Comparison of ENCODE assay signal across 8 cellular contexts in the genomic region with DNA sequence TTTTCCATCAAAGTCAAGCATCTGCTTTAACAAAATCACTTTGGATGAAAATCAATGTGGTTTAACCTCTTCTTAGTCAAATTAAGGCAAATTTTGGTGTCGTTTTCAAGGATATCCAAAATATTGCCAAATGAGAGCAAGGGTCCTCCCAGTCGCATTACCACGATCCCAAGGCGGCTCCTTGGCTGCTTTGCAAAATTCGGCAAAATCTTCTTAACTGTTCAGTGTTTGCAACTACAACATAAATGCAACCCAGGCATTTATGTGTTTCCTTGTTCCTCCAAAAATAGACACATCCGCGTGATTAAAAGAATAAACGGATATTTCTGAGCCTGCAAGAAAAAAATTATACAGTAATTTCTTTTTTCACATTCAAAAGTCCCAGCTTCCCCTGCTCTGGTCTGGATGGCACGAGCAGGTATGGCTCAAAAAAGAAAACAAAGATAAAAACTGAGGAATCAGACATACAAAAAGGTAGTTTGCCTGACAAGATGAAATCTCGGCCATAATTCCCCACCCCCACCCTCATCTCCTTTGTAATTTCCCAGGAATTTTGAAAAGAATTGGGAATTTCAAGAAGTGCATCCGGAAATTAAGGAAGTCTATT. TPM values are rescaled to one million over a fixed set of nuclear protein-coding genes. Genes with fewer than 3 reads are reported as not detected.
DNase-seq lines count a peak whose midpoint lies in the region; ATAC-seq, FAIRE-seq and TF ChIP-seq lines count a peak whose summit lies in the region.

No MANE protein-coding gene starts in this region.

- no peak overlapping the region for H3K27ac Mint-ChIP-seq in MCF 10A (ENCODE audit: low read depth, unreplicated experiment)
- H3K27ac Mint-ChIP-seq in memory B cell = peak overlapping the region; percentile 41

- TF ChIP-seq POLR2A in breast epithelium (IDR thresholded peaks at IDR 0.05) (no peak), K562 (conservative IDR thresholded peaks at IDR 0.05) (no peak)

- no peaks in the 10 kb centered on the region for H3K9me3 ChIP-seq in breast epithelium
- no peaks in the 10 kb centered on the region for H3K9me3 ChIP-seq in K562 (replicated peaks; ENCODE audit: control insufficient read depth, insufficient read depth, low read depth, low read length)
- H3K9me3 ChIP-seq in upper lobe of right lung = no peaks in the 10 kb centered on the region

- intact Hi-C loops in breast epithelium (cut with DNase I; ENCODE audit: low total_unique reads) = loop anchor here (10.0 kb wide), 1 partner anchor 1675 kb away; no protein-coding TSS in a partner anchor
- intact Hi-C loops in MCF 10A (cut with micrococcal nuclease) = no loop called here
- intact Hi-C loops in K562 (cut with micrococcal nuclease) = no loop called here
- intact Hi-C loops in upper lobe of right lung (cut with DNase I) = loop anchor here (10.0 kb wide), 1 partner anchor 215 kb away; no protein-coding TSS in a partner anchor

- BruUV-seq in MCF 10A (replicated peaks; lab: Mats Ljungman, UMichigan) (no TSS peak), K562 (replicated peaks; lab: Mats Ljungman, UMichigan) (no TSS peak)

- H3K9ac ChIP-seq in K562 (ENCODE audit: insufficient read depth in 1 of 2, low read depth in 2 of 2, low read length in 2 of 2) = 0 out of 4 replicates have a peak overlapping the region, but pooled peaks of 1 of the 2 experiments have one; percentile 37

- no peak for FAIRE-seq in K562 (lab: Jason Lieb, UNC)

- H3K4me1 Mint-ChIP-seq in MCF 10A (ENCODE audit: insufficient read depth, unreplicated experiment) = peaks cover 18% of the 10 kb centered on the region
- peaks cover 21% of the 10 kb centered on the region for H3K4me1 Mint-ChIP-seq in memory B cell

- no peak overlapping the region for H3K4me3 Mint-ChIP-seq in MCF 10A (ENCODE audit: unreplicated experiment)
- no peak overlapping the region for H3K4me3 Mint-ChIP-seq in memory B cell

- peak overlapping the region; percentile 79 to 81 for H3K27ac ChIP-seq in breast epithelium
- H3K27ac ChIP-seq in K562 (ENCODE audit: extremely low read depth, low read depth, low read length) = no peak overlapping the region
- H3K27ac ChIP-seq in upper lobe of right lung = peak overlapping the region; percentile 81

- no peak overlapping the region for H2AFZ ChIP-seq in K562 (ENCODE audit: low read depth, low read length)

- no peaks in the 10 kb centered on the region for H4K20me1 ChIP-seq in K562 (replicated peaks; ENCODE audit: control insufficient read depth, insufficient read depth, low read length)

- H3K4me2 ChIP-seq in K562 (ENCODE audit: insufficient read depth, low read length) = 0 out of 2 replicates have a peak overlapping the region, but pooled peaks have one; percentile 70

- CTCF ChIA-PET in MCF 10A (lab: Yijun Ruan, JAX) (interaction anchor here (0.7 kb wide), 1 partner anchor 211 kb away, joined by 4 read pairs; no protein-coding TSS in a partner anchor), K562 (lab: Yijun Ruan, JAX; ENCODE audit: low intra/inter-chr PET ratio) (no interaction called here)

- no peaks in the 10 kb centered on the region for H3K36me3 ChIP-seq in breast epithelium
- H3K36me3 ChIP-seq in K562 (ENCODE audit: control insufficient read depth, insufficient read depth, low read length) = no peaks in the 10 kb centered on the region
- H3K36me3 ChIP-seq in upper lobe of right lung = no peaks in the 10 kb centered on the region

- WGBS in K562 (ENCODE audit: insufficient coverage, low coverage, missing lambda C conversion rate) = 54% methylated on average over 11 of the region's 11 CpGs

- H3K9me1 ChIP-seq in K562 (ENCODE audit: control insufficient read depth, insufficient read depth, low read length) = no peaks in the 10 kb centered on the region

- no peak for TF ChIP-seq RAD21 in K562 (CRISPR knock-in tag; conservative IDR thresholded peaks at IDR 0.05 in 1 of 2, IDR thresholded peaks at IDR 0.05 in 1 of 2)

- peak overlapping the region; percentile 54 to 76 (median 66) for H3K4me3 ChIP-seq in breast epithelium
- peak overlapping the region; percentile 10; the same call in 1 of the 2 replicates for H3K4me3 ChIP-seq in K562
- H3K4me3 ChIP-seq in upper lobe of right lung = peak overlapping the region; percentile 60

- no peak for DNase-seq in breast epithelium (ENCODE audit: low spot score in 2 of 2)
- no peak for DNase-seq in MCF 10A (ENCODE audit: unreplicated experiment)
- no peak for DNase-seq in K562 (ENCODE audit: extremely low read depth in 1 of 4, low spot score in 3 of 4)
- no peak for DNase-seq in memory B cell (ENCODE audit: low spot score in 2 of 2)
- no peak for DNase-seq in upper lobe of right lung
- DNase-seq in NCI-H146 (lab: John Stamatoyannopoulos, UW) = no peak

- no peak for ATAC-seq in K562
- ATAC-seq in memory B cell (ENCODE audit: low read depth) = no peak
- no peak for ATAC-seq in upper lobe of right lung
- no peak for ATAC-seq in GM21529 (IDR thresholded peaks at IDR 0.05; ENCODE audit: unreplicated experiment)
- no peak for ATAC-seq in HG02588 (IDR thresholded peaks at IDR 0.05; ENCODE audit: unreplicated experiment)

- TF ChIP-seq EP300 in K562 (IDR thresholded peaks at IDR 0.05; ENCODE audit: low read length) = no peak

- in situ Hi-C loops in K562 (cut with MboI) = no loop called here

- POLR2A ChIA-PET in MCF 10A (lab: Yijun Ruan, JAX) = interaction anchor here (0.6 to 1.0 kb wide), 2 partner anchors 11 to 240 kb away, joined by 3 to 4 read pairs; no protein-coding TSS in a partner anchor
- POLR2A ChIA-PET in K562 (lab: Yijun Ruan, JAX) = interaction anchor here (1.4 kb wide), 1 partner anchor 23 kb away, joined by 5 read pairs; no protein-coding TSS in a partner anchor

- H3K27me3 ChIP-seq in breast epithelium (peaks cover 0 to 16% of the 10 kb centered on the region in 2 donors), K562 (ENCODE audit: control insufficient read depth in 2 of 2, insufficient read depth in 2 of 2, low read length in 2 of 2) (no peaks in the 10 kb centered on the region), upper lobe of right lung (peaks cover 39% of the 10 kb centered on the region)

- no peaks in the 10 kb centered on the region; the same call in 2 of the 3 replicates for H3K79me2 ChIP-seq in K562 (ENCODE audit: control insufficient read depth, insufficient read depth, low read length)

- H3K27me3 Mint-ChIP-seq in MCF 10A (ENCODE audit: insufficient read depth, unreplicated experiment) (no peaks in the 10 kb centered on the region), memory B cell (peaks cover 23% of the 10 kb centered on the region)

- TF ChIP-seq CTCF in breast epithelium (IDR thresholded peaks at IDR 0.05) = no peak
- no peak for TF ChIP-seq CTCF in MCF 10A (IDR thresholded peaks at IDR 0.05; ENCODE audit: unreplicated experiment)
- TF ChIP-seq CTCF in K562 (IDR thresholded peaks at IDR 0.05 in 2 of 3, conservative IDR thresholded peaks at IDR 0.05 in 1 of 3; ENCODE audit: insufficient read depth in 2 of 3, low read depth in 1 of 3, low read length in 3 of 3) = no peak
- TF ChIP-seq CTCF in upper lobe of right lung (IDR thresholded peaks at IDR 0.05) = no peak

- H3K9me3 Mint-ChIP-seq in MCF 10A (ENCODE audit: unreplicated experiment) = no peaks in the 10 kb centered on the region
- no peaks in the 10 kb centered on the region for H3K9me3 Mint-ChIP-seq in memory B cell

- peaks cover 6% of the 10 kb centered on the region for H3K36me3 Mint-ChIP-seq in MCF 10A (ENCODE audit: insufficient read depth, unreplicated experiment)
- no peaks in the 10 kb centered on the region for H3K36me3 Mint-ChIP-seq in memory B cell

- H3K4me1 ChIP-seq in breast epithelium (peaks cover 0 to 6% of the 10 kb centered on the region in 2 donors), K562 (replicated peaks in 1 of 2; ENCODE audit: control insufficient read depth in 2 of 2, insufficient read depth in 2 of 2, low read length in 2 of 2) (peaks cover 17 to 32% of the 10 kb centered on the region in 2 experiments; a peak in 4 of 5 replicates), upper lobe of right lung (peaks cover 20% of the 10 kb centered on the region)

RNA-seq across cellular contexts. Expression of gene SKIDA1, which starts 6.1 kb away (rescaled TPM):
- 1 to 10 TPM in 1 of 3 donors, under 1 TPM in 2; 0.59 to 1.4 (median 0.98) TPM for total RNA-seq in breast epithelium
- 0.56 and 1.2 TPM in 2 replicates for total RNA-seq in MCF 10A (2022)
- 0.44 and 0.51 TPM in 2 replicates for total RNA-seq in K562 (2011; cell fraction: chromatin; rRNA removed; ENCODE audit: low replicate concordance)
- total RNA-seq in K562 (2011; cell fraction: nucleolus; rRNA removed) = 0.26 and 0.50 TPM in 2 replicates
- total RNA-seq in K562 (2011; cell fraction: nucleoplasm; rRNA removed) = 0.38 and 0.51 TPM in 2 replicates
- total RNA-seq in K562 (2014; rRNA removed) = 0.09 and 0.24 TPM in 2 replicates
- 0.18 and 0.45 TPM in 2 replicates for total RNA-seq in K562 (2014; rRNA removed; fragmentation: Illumina TruSeq; extraction: Trizol)
- total RNA-seq in K562 (2015; rRNA removed; fragmentation: Illumina TruSeq; extraction: Trizol) = 0.36 and 0.49 TPM in 2 replicates
- total RNA-seq in K562 (2021) = 0.42 and 1.0 TPM in 2 replicates
- 0.34 and 1.1 TPM in 2 replicates for polyA plus RNA-seq in K562 (2011; rRNA removed)
- polyA plus RNA-seq in K562 (2011; cell fraction: cytosol; rRNA removed) = 0.06 and 0.18 TPM in 2 replicates
- polyA plus RNA-seq in K562 (2011; cell fraction: nucleus; rRNA removed) = 0.47 and 1.4 TPM in 2 replicates
- 0.25 and 0.42 TPM in 2 replicates for polyA plus RNA-seq in K562 (2012)
- 0.35 and 0.59 TPM in 2 replicates for polyA plus RNA-seq in K562 (2014; fragmentation: Illumina TruSeq; extraction: Trizol)
- polyA plus RNA-seq in K562 (2014; fragmentation: Nextera tagmentation; extraction: Ambion mirVana) = under 1 TPM; 0.76 to 0.77 TPM
- polyA plus RNA-seq in K562 (2014; rRNA removed) = 0.05 and 1.4 TPM in 2 replicates
- polyA minus RNA-seq in K562 (2011; rRNA and poly(A)+ RNA removed) = 0.18 and 0.35 TPM in 2 replicates
- 1.1 TPM in 1 of 2 replicates, not detected in the other for polyA minus RNA-seq in K562 (2011; cell fraction: cytosol; rRNA and poly(A)+ RNA removed)
- polyA minus RNA-seq in K562 (2011; cell fraction: nucleus; rRNA and poly(A)+ RNA removed) = 0.22 and 0.40 TPM in 2 replicates
- total RNA-seq in upper lobe of right lung = 0.69 TPM

RNA-seq across cellular contexts. Expression of gene MLLT10, which starts 14.6 kb away (rescaled TPM):
- total RNA-seq in breast epithelium (10 to 100 TPM; 45.6 to 74.6 (median 58.0) TPM), MCF 10A (2022) (39.3 and 47.5 TPM in 2 replicates), K562 (2014; rRNA removed) (65.3 and 69.9 TPM in 2 replicates), K562 (2014; rRNA removed; fragmentation: Illumina TruSeq; extraction: Trizol) (58.5 and 59.7 TPM in 2 replicates), K562 (2015; rRNA removed; fragmentation: Illumina TruSeq; extraction: Trizol) (50.9 and 60.2 TPM in 2 replicates), K562 (2021) (58.7 and 64.2 TPM in 2 replicates), upper lobe of right lung (60.6 TPM)
- 203 and 284 TPM in 2 replicates for total RNA-seq in K562 (2011; cell fraction: chromatin; rRNA removed; ENCODE audit: low replicate concordance)
- 117 and 140 TPM in 2 replicates for total RNA-seq in K562 (2011; cell fraction: nucleolus; rRNA removed)
- total RNA-seq in K562 (2011; cell fraction: nucleoplasm; rRNA removed) = 136 and 162 TPM in 2 replicates
- polyA plus RNA-seq in K562 (2011; rRNA removed) (81.4 and 91.1 TPM in 2 replicates), K562 (2014; fragmentation: Illumina TruSeq; extraction: Trizol) (58.4 and 65.2 TPM in 2 replicates), K562 (2014; fragmentation: Nextera tagmentation; extraction: Ambion mirVana) (10 to 100 TPM; 18.8 to 25.8 TPM), K562 (2014; rRNA removed) (55.5 and 73.7 TPM in 2 replicates)
- 46.9 and 65.5 TPM in 2 replicates for polyA plus RNA-seq in K562 (2011; cell fraction: cytosol; rRNA removed)
- polyA plus RNA-seq in K562 (2011; cell fraction: nucleus; rRNA removed) = 106 and 111 TPM in 2 replicates
- 41.9 and 61.1 TPM in 2 replicates for polyA plus RNA-seq in K562 (2012)
- polyA minus RNA-seq in K562 (2011; rRNA and poly(A)+ RNA removed) = 118 and 129 TPM in 2 replicates
- 14.8 and 32.9 TPM in 2 replicates for polyA minus RNA-seq in K562 (2011; cell fraction: cytosol; rRNA and poly(A)+ RNA removed)
- polyA minus RNA-seq in K562 (2011; cell fraction: nucleus; rRNA and poly(A)+ RNA removed) = 104 and 111 TPM in 2 replicates

Comparison
In these comparisons a context has a peak if more than half of its experiments do, and no peak if none do; other contexts are left out.
1. intact Hi-C loops: an anchor here in breast epithelium (10.0 kb wide) and upper lobe of right lung (10.0 kb wide); none called in MCF 10A and K562.
2. H3K4me3 ChIP-seq: peak in every context shown above with its lines; median percentile 66 in breast epithelium; 60 in upper lobe of right lung; 10 in K562.